ENCODE assay signal across 13 cellular contexts in genomic region chr2:31401580-31401979, GRCh38. TPM values are rescaled to one million over a fixed set of nuclear protein-coding genes. Genes with fewer than 3 reads are reported as not detected.
A peak's percentile ranks its signal among the peaks of the same experiment; 100 is the strongest.
DNase-seq lines count a peak whose midpoint lies in the region; ATAC-seq, FAIRE-seq and TF ChIP-seq lines count a peak whose summit lies in the region.
"Had no signal": no experiment of that assay in that cellular context is flagged by ENCODE, and none has a peak within 500 bp of the region (broad histone marks: within the 10 kb centered on the region; RNA-seq: fewer than 3 reads in every experiment).

No MANE protein-coding gene starts in this region.

- no peaks in the 10 kb centered on the region for H3K36me3 ChIP-seq in naive thymus-derived CD4-positive, alpha-beta T cell (ENCODE audit: control insufficient read depth in 2 of 3, insufficient read depth in 3 of 3, low read length in 3 of 3)

- H3K4me1 Mint-ChIP-seq in naive thymus-derived CD4-positive, alpha-beta T cell: no peaks in the 10 kb centered on the region

- no peaks in the 10 kb centered on the region for H3K9me3 ChIP-seq in A549
- no peaks in the 10 kb centered on the region for H3K9me3 ChIP-seq in naive thymus-derived CD4-positive, alpha-beta T cell (ENCODE audit: control insufficient read depth in 2 of 3, low read length in 3 of 3)

- H3K36me3 Mint-ChIP-seq in naive thymus-derived CD4-positive, alpha-beta T cell: peaks cover 0 to 3% (median 0%) of the 10 kb centered on the region in 5 donors

- H3K27ac Mint-ChIP-seq in naive thymus-derived CD4-positive, alpha-beta T cell: no peak overlapping the region

- intact Hi-C loops in naive thymus-derived CD4-positive, alpha-beta T cell (cut with micrococcal nuclease): no loop called here

- no peak overlapping the region for H3K4me3 ChIP-seq in A549
- H3K4me3 ChIP-seq in astrocyte of the cerebellum (ENCODE audit: low read depth, low read length): no peak overlapping the region
- H3K4me3 ChIP-seq in naive thymus-derived CD4-positive, alpha-beta T cell (ENCODE audit: low read length): no peak overlapping the region

- TF ChIP-seq RAD21 in A549 (conservative IDR thresholded peaks at IDR 0.05 in 1 of 2, IDR thresholded peaks at IDR 0.05 in 1 of 2): peak in 1 of 2 experiments; percentile 21; a peak in 4 of 5 replicates

- no peak for TF ChIP-seq POLR2A in A549 (IDR thresholded peaks at IDR 0.05; ENCODE audit: low read length)

- H3K9me3 Mint-ChIP-seq in naive thymus-derived CD4-positive, alpha-beta T cell: peaks cover 0 to 14% (median 4%) of the 10 kb centered on the region in 11 donors

- WGBS in A549 (ENCODE audit: missing lambda C conversion rate): 2% methylated on average over 2 of the region's 2 CpGs

- TF ChIP-seq EP300 in A549 (IDR thresholded peaks at IDR 0.05): peak; percentile 82 to 84; a peak in 3 of 5 replicates

- H3K4me1 ChIP-seq in A549: peaks cover 54% of the 10 kb centered on the region
- H3K4me1 ChIP-seq in naive thymus-derived CD4-positive, alpha-beta T cell (ENCODE audit: control insufficient read depth in 2 of 2, insufficient read depth in 2 of 2, low read length in 2 of 2): no peaks in the 10 kb centered on the region

- in situ Hi-C loops in astrocyte of the cerebellum (cut with HindIII; ENCODE audit: low sequenced_read_pairs): no loop called here

- DNase-seq in A549 (ENCODE audit: low read depth in 1 of 2, low spot score in 1 of 2): peak; percentile 81 to 95
- peak; percentile 78 for DNase-seq in HK-2 (ENCODE audit: unreplicated experiment)
- peak; percentile 50 for DNase-seq in astrocyte of the cerebellum (ENCODE audit: low read depth)
- DNase-seq in iPS-NIHi11 (ENCODE audit: low spot score): peak; percentile 22
- no peak for DNase-seq in stimulated activated CD4-positive, alpha-beta T cell treated with anti-CD3 and anti-CD28 coated beads, Interleukin-12 subunit alpha, Interleukin-12 subunit beta, amount 100 ng/mL, for 4 hours
- no peak for DNase-seq in left lobe of liver (ENCODE audit: low spot score)
- DNase-seq in naive thymus-derived CD4-positive, alpha-beta T cell: no peak
- no peak for DNase-seq in NCI-H345 (lab: John Stamatoyannopoulos, UW)
- DNase-seq: activated gamma-delta T cell; NCI-H1436 treated with DMSO at 0.1 percent for 48 hours; stimulated activated CD8-positive, alpha-beta memory T cell treated with anti-CD3 and anti-CD28 coated beads, Interleukin-4, amount 100 ng/mL, for 48 hours had no signal

- ATAC-seq in A549: peak; percentile 95 to 96
- no peak for ATAC-seq in left lobe of liver
- ATAC-seq in naive thymus-derived CD4-positive, alpha-beta T cell: no peak
- ATAC-seq: sciatic nerve had no signal

- CTCF ChIA-PET in A549 (lab: Yijun Ruan, JAX): interaction anchor here (0.7 to 5.9 kb wide), 13 partner anchors 10 to 263 kb away, joined by 3 to 81 read pairs (median 3); partner anchors contain the start of gene GALNT14
- CTCF ChIA-PET in naive thymus-derived CD4-positive, alpha-beta T cell (lab: Charles Lee): interaction anchor here (0.6 kb wide), 1 partner anchor 1311 kb away, joined by 3 read pairs; no protein-coding TSS in a partner anchor

- H3K4me2 ChIP-seq in A549: peak overlapping the region; percentile 68

- H3K4me3 Mint-ChIP-seq in naive thymus-derived CD4-positive, alpha-beta T cell: no peak overlapping the region

- POLR2A ChIA-PET in A549 (lab: Yijun Ruan, JAX): interaction anchor here (0.8 to 2.3 kb wide), 3 partner anchors 10 to 638 kb away, joined by 3 to 21 read pairs (median 3); partner anchors contain the start of gene DPY30
- POLR2A ChIA-PET in naive thymus-derived CD4-positive, alpha-beta T cell (lab: Charles Lee): no interaction called here

- H3K27ac ChIP-seq in A549: peak overlapping the region; percentile 84 to 89
- H3K27ac ChIP-seq in naive thymus-derived CD4-positive, alpha-beta T cell (ENCODE audit: low read depth, low read length): no peak overlapping the region

- FAIRE-seq in A549 (lab: Jason Lieb, UNC): peak; percentile 99
- FAIRE-seq: A204.1 had no signal

- H3K27me3 Mint-ChIP-seq in naive thymus-derived CD4-positive, alpha-beta T cell: peaks cover 0 to 18% (median 13%) of the 10 kb centered on the region in 5 donors

- H3K27me3 ChIP-seq in naive thymus-derived CD4-positive, alpha-beta T cell (ENCODE audit: control insufficient read depth in 2 of 2, insufficient read depth in 2 of 2, low read length in 2 of 2): no peaks in the 10 kb centered on the region

- TF ChIP-seq CTCF in A549 (IDR thresholded peaks at IDR 0.05) (no peak), astrocyte of the cerebellum (IDR thresholded peaks at IDR 0.05; ENCODE audit: low read depth, low read length, missing control alignments) (no peak)

TF ChIP-seq in A549, 52 proteins besides CTCF, POLR2A, EP300 and RAD21 (continues in another document):
- TF ChIP-seq CHD2 (IDR thresholded peaks at IDR 0.05; ENCODE audit: low read length, partially characterized antibody) (no peak), FOSB (CRISPR knock-in tag; IDR thresholded peaks at IDR 0.05) (no peak), ESRRA (IDR thresholded peaks at IDR 0.05; ENCODE audit: borderline replicate concordance, low read length) (no peak), TFCP2L1 (CRISPR knock-in tag; IDR thresholded peaks at IDR 0.05) (no peak), GATA3 (IDR thresholded peaks at IDR 0.05; ENCODE audit: borderline replicate concordance) (peak; percentile 82; the same call in 1 of the 2 replicates), POLR2AphosphoS2 (conservative IDR thresholded peaks at IDR 0.05; ENCODE audit: low read length) (no peak), CBX2 (IDR thresholded peaks at IDR 0.05; ENCODE audit: borderline replicate concordance, low read depth) (no peak), CEBPB (IDR thresholded peaks at IDR 0.05) (peak in 1 of 2 experiments; percentile 77; a peak in 2 of 4 replicates), E2F6 (IDR thresholded peaks at IDR 0.05; ENCODE audit: borderline replicate concordance, low read depth) (peak; percentile 76; the same call in 1 of the 2 replicates), FOXS1 (CRISPR knock-in tag; IDR thresholded peaks at IDR 0.05) (no peak), CHD4 (IDR thresholded peaks at IDR 0.05; ENCODE audit: borderline replicate concordance) (no peak), BCL3 (IDR thresholded peaks at IDR 0.05) (0 out of 3 replicates have a peak, but pooled peaks have one; percentile 59), EHMT2 (IDR thresholded peaks at IDR 0.05; ENCODE audit: low read depth) (no peak), NR3C1 (IDR thresholded peaks at IDR 0.05) (no peak), PHF8 (IDR thresholded peaks at IDR 0.05; ENCODE audit: borderline replicate concordance, low read depth) (no peak), RNF2 (IDR thresholded peaks at IDR 0.05; ENCODE audit: borderline replicate concordance, low read depth) (no peak), HDAC2 (IDR thresholded peaks at IDR 0.05) (no peak), MAX (IDR thresholded peaks at IDR 0.05) (peak; percentile 96), MAZ (IDR thresholded peaks at IDR 0.05; ENCODE audit: borderline replicate concordance, low read depth, low read length) (no peak), JUN (IDR thresholded peaks at IDR 0.05) (peak; percentile 59 to 81; a peak in 4 of 5 replicates), HES2 (IDR thresholded peaks at IDR 0.05) (0 out of 2 replicates have a peak, but pooled peaks have one; percentile 34), ZNF302 (CRISPR knock-in tag; IDR thresholded peaks at IDR 0.05) (no peak), HOXB13 (CRISPR knock-in tag; IDR thresholded peaks at IDR 0.05; ENCODE audit: low read depth) (no peak), CBX8 (IDR thresholded peaks at IDR 0.05) (no peak), HOXA7 (CRISPR knock-in tag; IDR thresholded peaks at IDR 0.05) (no peak), ZFP36 (IDR thresholded peaks at IDR 0.05; ENCODE audit: borderline replicate concordance, partially characterized antibody) (no peak)

RNA-seq across cellular contexts. Expression of gene XDH, which starts 13.0 kb away (rescaled TPM):
- polyA plus RNA-seq in A549 (2011; rRNA removed) (1.0 and 1.1 TPM in 2 replicates), A549 (2017; fragmentation: RNase III; extraction: RNeasy Plus Mini Kit Qiagen cat#74134 plus additional on column Dnase treatment) (0.71 to 1.0 TPM (median 0.88 TPM) in 3 replicates)
- polyA plus RNA-seq in A549 (2012; cell fraction: cytosol; rRNA removed): 0.61 and 0.73 TPM in 2 replicates
- polyA plus RNA-seq in A549 (2012; cell fraction: nucleus; rRNA removed): 1.0 and 1.8 TPM in 2 replicates
- 1.1 and 1.3 TPM in 2 replicates for polyA minus RNA-seq in A549 (2011; rRNA and poly(A)+ RNA removed)
- total RNA-seq in left lobe of liver: 63.7 TPM
- total RNA-seq in naive thymus-derived CD4-positive, alpha-beta T cell: under 1 TPM in 1 of 5 experiments, not detected in 4; 0.36 TPM
- not detected for polyA plus RNA-seq in naive thymus-derived CD4-positive, alpha-beta T cell

Comparison
In these comparisons a context has a peak if more than half of its experiments do, and no peak if none do; other contexts are left out.
1. ATAC-seq: peak in A549 (2 of 2); none in left lobe of liver (single experiment) and naive thymus-derived CD4-positive, alpha-beta T cell (single experiment).
2. DNase-seq: peak in A549 (2 of 2), HK-2 (single experiment), astrocyte of the cerebellum (single experiment) and iPS-NIHi11 (single experiment); none in stimulated activated CD4-positive, alpha-beta T cell treated with anti-CD3 and anti-CD28 coated beads, Interleukin-12 subunit alpha, Interleukin-12 subunit beta, amount 100 ng/mL, for 4 hours (single experiment), left lobe of liver (single experiment), naive thymus-derived CD4-positive, alpha-beta T cell (0 of 9) and NCI-H345 (single experiment).
3. RNA of gene XDH, which starts 13.0 kb away (total RNA-seq): 63.7 TPM in left lobe of liver (single experiment); 0.36 TPM in naive thymus-derived CD4-positive, alpha-beta T cell; every median in the first group is over 10 times any median in the second.